Comparison of ENCODE assay signal across 9 cellular contexts in the genomic region with DNA sequence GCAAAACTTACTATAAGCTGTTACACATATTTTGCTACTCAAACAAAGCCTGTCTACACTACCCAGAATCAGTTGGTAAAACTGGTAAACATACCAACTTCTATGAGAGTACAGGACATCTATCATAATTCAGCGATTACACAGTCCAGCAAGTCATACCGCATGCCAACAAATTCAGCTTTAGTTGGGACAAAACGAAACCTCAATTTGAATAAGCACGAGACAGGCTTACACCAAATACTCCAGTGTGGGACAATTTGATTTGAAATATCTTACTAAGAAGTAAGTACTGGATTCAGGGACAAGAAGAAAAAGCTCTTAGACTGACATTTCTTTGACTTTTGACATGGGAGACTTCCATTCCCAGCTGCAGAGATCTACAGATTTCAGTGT. TPM values are rescaled to one million over a fixed set of nuclear protein-coding genes. Genes with fewer than 3 reads are reported as not detected.
DNase-seq lines count a peak whose midpoint lies in the region; ATAC-seq and TF ChIP-seq lines count a peak whose summit lies in the region.
"Had no signal": no experiment of that assay in that cellular context is flagged by ENCODE, and none has a peak within 500 bp of the region (broad histone marks: within the 10 kb centered on the region; RNA-seq: fewer than 3 reads in every experiment).

No MANE protein-coding gene starts in this region.

- H3K4me1 Mint-ChIP-seq in effector memory CD8-positive, alpha-beta T cell (ENCODE audit: low read depth in 2 of 2) = peaks cover 3 to 13% of the 10 kb centered on the region in 2 donors
- H3K4me1 Mint-ChIP-seq in progenitor cell of endocrine pancreas (ENCODE audit: low read depth) (peaks cover 49% of the 10 kb centered on the region), CD14-positive monocyte (peaks cover 38% of the 10 kb centered on the region)

- peak overlapping the region; percentile 64 to 78 for H3K4me3 Mint-ChIP-seq in effector memory CD8-positive, alpha-beta T cell
- H3K4me3 Mint-ChIP-seq in progenitor cell of endocrine pancreas (ENCODE audit: low read depth) (peak overlapping the region; percentile 84), CD14-positive monocyte (peak overlapping the region in 1 of 2 donors; percentile 93)

- H3K36me3 Mint-ChIP-seq in effector memory CD8-positive, alpha-beta T cell (ENCODE audit: insufficient read depth) = no peaks in the 10 kb centered on the region
- H3K36me3 Mint-ChIP-seq in progenitor cell of endocrine pancreas (ENCODE audit: insufficient read depth) (no peaks in the 10 kb centered on the region), CD14-positive monocyte (peaks cover 3 to 4% of the 10 kb centered on the region in 2 donors)

- intact Hi-C loops in CD14-positive monocyte (cut with micrococcal nuclease) = no loop called here

- no peaks in the 10 kb centered on the region for H3K9me3 Mint-ChIP-seq in effector memory CD8-positive, alpha-beta T cell
- H3K9me3 Mint-ChIP-seq in progenitor cell of endocrine pancreas (ENCODE audit: low read depth) (no peaks in the 10 kb centered on the region), CD14-positive monocyte (peaks cover 0 to 7% (median 3%) of the 10 kb centered on the region in 7 donors)

- ATAC-seq in effector memory CD8-positive, alpha-beta T cell (replicated peaks) = no peak
- ATAC-seq in GM21390 (IDR thresholded peaks at IDR 0.05; ENCODE audit: unreplicated experiment) = no peak

- peaks cover 45 to 55% of the 10 kb centered on the region in 2 donors for H3K27me3 Mint-ChIP-seq in effector memory CD8-positive, alpha-beta T cell
- H3K27me3 Mint-ChIP-seq in progenitor cell of endocrine pancreas = peaks cover 26% of the 10 kb centered on the region
- H3K27me3 Mint-ChIP-seq in CD14-positive monocyte (ENCODE audit: low read depth in 3 of 3) = peaks cover 61 to 80% (median 76%) of the 10 kb centered on the region in 3 donors

- TF ChIP-seq CTCF in GM12864 (IDR thresholded peaks at IDR 0.05; ENCODE audit: low read depth, low read length, missing control alignments) (no peak), progenitor cell of endocrine pancreas (IDR thresholded peaks at IDR 0.05; ENCODE audit: unreplicated experiment) (no peak), CD14-positive monocyte (IDR thresholded peaks at IDR 0.05) (no peak)

- peak overlapping the region; percentile 76 for H3K4me3 ChIP-seq in GM12864 (ENCODE audit: low read depth, low read length)

- no peak overlapping the region for H3K27ac Mint-ChIP-seq in effector memory CD8-positive, alpha-beta T cell
- H3K27ac Mint-ChIP-seq in progenitor cell of endocrine pancreas = peak overlapping the region; percentile 33
- no peak overlapping the region for H3K27ac Mint-ChIP-seq in CD14-positive monocyte

- DNase-seq in GM12864 (ENCODE audit: low read depth) = no peak
- DNase-seq in NCI-H526 (lab: John Stamatoyannopoulos, UW) = peak; percentile 56 to 67
- no peak for DNase-seq in effector memory CD8-positive, alpha-beta T cell
- no peak for DNase-seq in progenitor cell of endocrine pancreas (ENCODE audit: low spot score, unreplicated experiment)
- DNase-seq in DMS153 treated with DMSO at 0.1 percent for 48 hours (lab: John Stamatoyannopoulos, UW; ENCODE audit: unreplicated experiment) = no peak
- no peak for DNase-seq in CD14-positive monocyte (ENCODE audit: low spot score)
- DNase-seq in ureter (ENCODE audit: low spot score) = no peak
- DNase-seq: NCI-H774 had no signal

RNA-seq across cellular contexts. Expression of a gene that starts 2.0 kb away (rescaled TPM):
- 4.8 and 5.5 TPM in 2 replicates for total RNA-seq in progenitor cell of endocrine pancreas
- polyA plus RNA-seq in CD14-positive monocyte = not detected
- total RNA-seq in ureter = 13.9 TPM

Comparison
In these comparisons a context has a peak if more than half of its experiments do, and no peak if none do; other contexts are left out.
1. DNase-seq: peak in NCI-H526 (2 of 2); none in GM12864 (single experiment), effector memory CD8-positive, alpha-beta T cell (0 of 3), progenitor cell of endocrine pancreas (single experiment), DMS153 treated with DMSO at 0.1 percent for 48 hours (single experiment), CD14-positive monocyte (single experiment) and ureter (single experiment).